Comparison of ENCODE assay signal across 1 cellular context in genomic region chr20:22536141-22536828, GRCh38.
TF ChIP-seq lines count a peak whose summit lies in the region.

No MANE protein-coding gene starts in this region.

TF ChIP-seq in HepG2, 621 proteins besides CTCF, POLR2A, EP300 and RAD21 (continued from another document and continues in another):
- TF ChIP-seq, protein P1, sequence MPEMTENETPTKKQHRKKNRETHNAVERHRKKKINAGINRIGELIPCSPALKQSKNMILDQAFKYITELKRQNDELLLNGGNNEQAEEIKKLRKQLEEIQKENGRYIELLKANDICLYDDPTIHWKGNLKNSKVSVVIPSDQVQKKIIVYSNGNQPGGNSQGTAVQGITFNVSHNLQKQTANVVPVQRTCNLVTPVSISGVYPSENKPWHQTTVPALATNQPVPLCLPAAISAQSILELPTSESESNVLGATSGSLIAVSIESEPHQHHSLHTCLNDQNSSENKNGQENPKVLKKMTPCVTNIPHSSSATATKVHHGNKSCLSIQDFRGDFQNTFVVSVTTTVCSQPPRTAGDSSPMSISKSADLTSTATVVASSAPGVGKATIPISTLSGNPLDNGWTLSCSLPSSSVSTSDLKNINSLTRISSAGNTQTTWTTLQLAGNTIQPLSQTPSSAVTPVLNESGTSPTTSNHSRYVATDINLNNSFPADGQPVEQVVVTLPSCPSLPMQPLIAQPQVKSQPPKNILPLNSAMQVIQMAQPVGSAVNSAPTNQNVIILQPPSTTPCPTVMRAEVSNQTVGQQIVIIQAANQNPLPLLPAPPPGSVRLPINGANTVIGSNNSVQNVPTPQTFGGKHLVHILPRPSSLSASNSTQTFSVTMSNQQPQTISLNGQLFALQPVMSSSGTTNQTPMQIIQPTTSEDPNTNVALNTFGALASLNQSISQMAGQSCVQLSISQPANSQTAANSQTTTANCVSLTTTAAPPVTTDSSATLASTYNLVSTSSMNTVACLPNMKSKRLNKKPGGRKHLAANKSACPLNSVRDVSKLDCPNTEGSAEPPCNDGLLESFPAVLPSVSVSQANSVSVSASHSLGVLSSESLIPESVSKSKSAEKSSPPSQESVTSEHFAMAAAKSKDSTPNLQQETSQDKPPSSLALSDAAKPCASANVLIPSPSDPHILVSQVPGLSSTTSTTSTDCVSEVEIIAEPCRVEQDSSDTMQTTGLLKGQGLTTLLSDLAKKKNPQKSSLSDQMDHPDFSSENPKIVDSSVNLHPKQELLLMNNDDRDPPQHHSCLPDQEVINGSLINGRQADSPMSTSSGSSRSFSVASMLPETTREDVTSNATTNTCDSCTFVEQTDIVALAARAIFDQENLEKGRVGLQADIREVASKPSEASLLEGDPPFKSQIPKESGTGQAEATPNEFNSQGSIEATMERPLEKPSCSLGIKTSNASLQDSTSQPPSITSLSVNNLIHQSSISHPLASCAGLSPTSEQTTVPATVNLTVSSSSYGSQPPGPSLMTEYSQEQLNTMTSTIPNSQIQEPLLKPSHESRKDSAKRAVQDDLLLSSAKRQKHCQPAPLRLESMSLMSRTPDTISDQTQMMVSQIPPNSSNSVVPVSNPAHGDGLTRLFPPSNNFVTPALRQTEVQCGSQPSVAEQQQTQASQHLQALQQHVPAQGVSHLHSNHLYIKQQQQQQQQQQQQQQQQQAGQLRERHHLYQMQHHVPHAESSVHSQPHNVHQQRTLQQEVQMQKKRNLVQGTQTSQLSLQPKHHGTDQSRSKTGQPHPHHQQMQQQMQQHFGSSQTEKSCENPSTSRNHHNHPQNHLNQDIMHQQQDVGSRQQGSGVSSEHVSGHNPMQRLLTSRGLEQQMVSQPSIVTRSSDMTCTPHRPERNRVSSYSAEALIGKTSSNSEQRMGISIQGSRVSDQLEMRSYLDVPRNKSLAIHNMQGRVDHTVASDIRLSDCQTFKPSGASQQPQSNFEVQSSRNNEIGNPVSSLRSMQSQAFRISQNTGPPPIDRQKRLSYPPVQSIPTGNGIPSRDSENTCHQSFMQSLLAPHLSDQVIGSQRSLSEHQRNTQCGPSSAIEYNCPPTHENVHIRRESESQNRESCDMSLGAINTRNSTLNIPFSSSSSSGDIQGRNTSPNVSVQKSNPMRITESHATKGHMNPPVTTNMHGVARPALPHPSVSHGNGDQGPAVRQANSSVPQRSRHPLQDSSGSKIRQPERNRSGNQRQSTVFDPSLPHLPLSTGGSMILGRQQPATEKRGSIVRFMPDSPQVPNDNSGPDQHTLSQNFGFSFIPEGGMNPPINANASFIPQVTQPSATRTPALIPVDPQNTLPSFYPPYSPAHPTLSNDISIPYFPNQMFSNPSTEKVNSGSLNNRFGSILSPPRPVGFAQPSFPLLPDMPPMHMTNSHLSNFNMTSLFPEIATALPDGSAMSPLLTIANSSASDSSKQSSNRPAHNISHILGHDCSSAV (CRISPR knock-in tag; IDR thresholded peaks at IDR 0.05; ENCODE audit: borderline replicate concordance) = no peak
- TF ChIP-seq MAF1 (CRISPR knock-in tag; IDR thresholded peaks at IDR 0.05; ENCODE audit: borderline replicate concordance) (no peak), ZNF468 (CRISPR knock-in tag; IDR thresholded peaks at IDR 0.05) (0 out of 2 replicates have a peak, but pooled peaks have one; percentile 47), HIC2 (CRISPR knock-in tag; IDR thresholded peaks at IDR 0.05; ENCODE audit: low read depth) (no peak), ZNF510 (CRISPR knock-in tag; IDR thresholded peaks at IDR 0.05; ENCODE audit: low read depth) (no peak), MEIS1 (CRISPR knock-in tag; IDR thresholded peaks at IDR 0.05; ENCODE audit: borderline replicate concordance) (no peak), ZNF124 (CRISPR knock-in tag; IDR thresholded peaks at IDR 0.05) (no peak), ZGPAT (CRISPR knock-in tag; IDR thresholded peaks at IDR 0.05) (no peak), JUND (CRISPR knock-in tag; IDR thresholded peaks at IDR 0.05) (no peak), CBX2 (IDR thresholded peaks at IDR 0.05; ENCODE audit: low read depth, low read length) (no peak), CBX2 (CRISPR knock-in tag; IDR thresholded peaks at IDR 0.05; ENCODE audit: low read depth) (no peak), RCOR2 (CRISPR knock-in tag; IDR thresholded peaks at IDR 0.05) (no peak), HHEX (CRISPR knock-in tag; IDR thresholded peaks at IDR 0.05) (no peak), XRCC5 (optimal IDR thresholded peaks at IDR 0.05; ENCODE audit: low read length) (no peak), CAMTA2 (CRISPR knock-in tag; IDR thresholded peaks at IDR 0.05; ENCODE audit: borderline replicate concordance) (no peak), ZNF382 (CRISPR knock-in tag; IDR thresholded peaks at IDR 0.05; ENCODE audit: borderline replicate concordance) (no peak), DPF2 (CRISPR knock-in tag; IDR thresholded peaks at IDR 0.05; ENCODE audit: borderline replicate concordance, low read depth) (peak; percentile 55; the same call in 1 of the 2 replicates), ZNF83 (CRISPR knock-in tag; IDR thresholded peaks at IDR 0.05; ENCODE audit: borderline replicate concordance) (no peak), ZIK1 (CRISPR knock-in tag; IDR thresholded peaks at IDR 0.05; ENCODE audit: borderline replicate concordance, low read depth) (no peak), PHB2 (IDR thresholded peaks at IDR 0.05; ENCODE audit: partially characterized antibody) (no peak), PBX2 (CRISPR knock-in tag; IDR thresholded peaks at IDR 0.05) (no peak), SUZ12 (IDR thresholded peaks at IDR 0.05; ENCODE audit: low read depth, low read length) (no peak), ZNF607 (CRISPR knock-in tag; IDR thresholded peaks at IDR 0.05; ENCODE audit: borderline replicate concordance) (0 out of 2 replicates have a peak, but pooled peaks have one; percentile 7), ZNF773 (CRISPR knock-in tag; IDR thresholded peaks at IDR 0.05; ENCODE audit: borderline replicate concordance) (no peak), TIGD3 (CRISPR knock-in tag; IDR thresholded peaks at IDR 0.05; ENCODE audit: borderline replicate concordance) (no peak), KLF9 (CRISPR knock-in tag; IDR thresholded peaks at IDR 0.05; ENCODE audit: low read depth) (no peak), ZNF800 (CRISPR knock-in tag; IDR thresholded peaks at IDR 0.05) (no peak), ETV5 (CRISPR knock-in tag; IDR thresholded peaks at IDR 0.05; ENCODE audit: borderline replicate concordance) (peak; percentile 13; the same call in 1 of the 2 replicates)
- TF ChIP-seq, protein P2, sequence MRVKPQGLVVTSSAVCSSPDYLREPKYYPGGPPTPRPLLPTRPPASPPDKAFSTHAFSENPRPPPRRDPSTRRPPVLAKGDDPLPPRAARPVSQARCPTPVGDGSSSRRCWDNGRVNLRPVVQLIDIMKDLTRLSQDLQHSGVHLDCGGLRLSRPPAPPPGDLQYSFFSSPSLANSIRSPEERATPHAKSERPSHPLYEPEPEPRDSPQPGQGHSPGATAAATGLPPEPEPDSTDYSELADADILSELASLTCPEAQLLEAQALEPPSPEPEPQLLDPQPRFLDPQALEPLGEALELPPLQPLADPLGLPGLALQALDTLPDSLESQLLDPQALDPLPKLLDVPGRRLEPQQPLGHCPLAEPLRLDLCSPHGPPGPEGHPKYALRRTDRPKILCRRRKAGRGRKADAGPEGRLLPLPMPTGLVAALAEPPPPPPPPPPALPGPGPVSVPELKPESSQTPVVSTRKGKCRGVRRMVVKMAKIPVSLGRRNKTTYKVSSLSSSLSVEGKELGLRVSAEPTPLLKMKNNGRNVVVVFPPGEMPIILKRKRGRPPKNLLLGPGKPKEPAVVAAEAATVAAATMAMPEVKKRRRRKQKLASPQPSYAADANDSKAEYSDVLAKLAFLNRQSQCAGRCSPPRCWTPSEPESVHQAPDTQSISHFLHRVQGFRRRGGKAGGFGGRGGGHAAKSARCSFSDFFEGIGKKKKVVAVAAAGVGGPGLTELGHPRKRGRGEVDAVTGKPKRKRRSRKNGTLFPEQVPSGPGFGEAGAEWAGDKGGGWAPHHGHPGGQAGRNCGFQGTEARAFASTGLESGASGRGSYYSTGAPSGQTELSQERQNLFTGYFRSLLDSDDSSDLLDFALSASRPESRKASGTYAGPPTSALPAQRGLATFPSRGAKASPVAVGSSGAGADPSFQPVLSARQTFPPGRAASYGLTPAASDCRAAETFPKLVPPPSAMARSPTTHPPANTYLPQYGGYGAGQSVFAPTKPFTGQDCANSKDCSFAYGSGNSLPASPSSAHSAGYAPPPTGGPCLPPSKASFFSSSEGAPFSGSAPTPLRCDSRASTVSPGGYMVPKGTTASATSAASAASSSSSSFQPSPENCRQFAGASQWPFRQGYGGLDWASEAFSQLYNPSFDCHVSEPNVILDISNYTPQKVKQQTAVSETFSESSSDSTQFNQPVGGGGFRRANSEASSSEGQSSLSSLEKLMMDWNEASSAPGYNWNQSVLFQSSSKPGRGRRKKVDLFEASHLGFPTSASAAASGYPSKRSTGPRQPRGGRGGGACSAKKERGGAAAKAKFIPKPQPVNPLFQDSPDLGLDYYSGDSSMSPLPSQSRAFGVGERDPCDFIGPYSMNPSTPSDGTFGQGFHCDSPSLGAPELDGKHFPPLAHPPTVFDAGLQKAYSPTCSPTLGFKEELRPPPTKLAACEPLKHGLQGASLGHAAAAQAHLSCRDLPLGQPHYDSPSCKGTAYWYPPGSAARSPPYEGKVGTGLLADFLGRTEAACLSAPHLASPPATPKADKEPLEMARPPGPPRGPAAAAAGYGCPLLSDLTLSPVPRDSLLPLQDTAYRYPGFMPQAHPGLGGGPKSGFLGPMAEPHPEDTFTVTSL (CRISPR knock-in tag; IDR thresholded peaks at IDR 0.05; ENCODE audit: borderline replicate concordance) = no peak
- TF ChIP-seq, protein P3, sequence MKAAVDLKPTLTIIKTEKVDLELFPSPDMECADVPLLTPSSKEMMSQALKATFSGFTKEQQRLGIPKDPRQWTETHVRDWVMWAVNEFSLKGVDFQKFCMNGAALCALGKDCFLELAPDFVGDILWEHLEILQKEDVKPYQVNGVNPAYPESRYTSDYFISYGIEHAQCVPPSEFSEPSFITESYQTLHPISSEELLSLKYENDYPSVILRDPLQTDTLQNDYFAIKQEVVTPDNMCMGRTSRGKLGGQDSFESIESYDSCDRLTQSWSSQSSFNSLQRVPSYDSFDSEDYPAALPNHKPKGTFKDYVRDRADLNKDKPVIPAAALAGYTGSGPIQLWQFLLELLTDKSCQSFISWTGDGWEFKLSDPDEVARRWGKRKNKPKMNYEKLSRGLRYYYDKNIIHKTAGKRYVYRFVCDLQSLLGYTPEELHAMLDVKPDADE (CRISPR knock-in tag; IDR thresholded peaks at IDR 0.05) = no peak
- TF ChIP-seq, protein P4, sequence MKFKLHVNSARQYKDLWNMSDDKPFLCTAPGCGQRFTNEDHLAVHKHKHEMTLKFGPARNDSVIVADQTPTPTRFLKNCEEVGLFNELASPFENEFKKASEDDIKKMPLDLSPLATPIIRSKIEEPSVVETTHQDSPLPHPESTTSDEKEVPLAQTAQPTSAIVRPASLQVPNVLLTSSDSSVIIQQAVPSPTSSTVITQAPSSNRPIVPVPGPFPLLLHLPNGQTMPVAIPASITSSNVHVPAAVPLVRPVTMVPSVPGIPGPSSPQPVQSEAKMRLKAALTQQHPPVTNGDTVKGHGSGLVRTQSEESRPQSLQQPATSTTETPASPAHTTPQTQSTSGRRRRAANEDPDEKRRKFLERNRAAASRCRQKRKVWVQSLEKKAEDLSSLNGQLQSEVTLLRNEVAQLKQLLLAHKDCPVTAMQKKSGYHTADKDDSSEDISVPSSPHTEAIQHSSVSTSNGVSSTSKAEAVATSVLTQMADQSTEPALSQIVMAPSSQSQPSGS (CRISPR knock-in tag; IDR thresholded peaks at IDR 0.05) = no peak
